In the genomic region with DNA sequence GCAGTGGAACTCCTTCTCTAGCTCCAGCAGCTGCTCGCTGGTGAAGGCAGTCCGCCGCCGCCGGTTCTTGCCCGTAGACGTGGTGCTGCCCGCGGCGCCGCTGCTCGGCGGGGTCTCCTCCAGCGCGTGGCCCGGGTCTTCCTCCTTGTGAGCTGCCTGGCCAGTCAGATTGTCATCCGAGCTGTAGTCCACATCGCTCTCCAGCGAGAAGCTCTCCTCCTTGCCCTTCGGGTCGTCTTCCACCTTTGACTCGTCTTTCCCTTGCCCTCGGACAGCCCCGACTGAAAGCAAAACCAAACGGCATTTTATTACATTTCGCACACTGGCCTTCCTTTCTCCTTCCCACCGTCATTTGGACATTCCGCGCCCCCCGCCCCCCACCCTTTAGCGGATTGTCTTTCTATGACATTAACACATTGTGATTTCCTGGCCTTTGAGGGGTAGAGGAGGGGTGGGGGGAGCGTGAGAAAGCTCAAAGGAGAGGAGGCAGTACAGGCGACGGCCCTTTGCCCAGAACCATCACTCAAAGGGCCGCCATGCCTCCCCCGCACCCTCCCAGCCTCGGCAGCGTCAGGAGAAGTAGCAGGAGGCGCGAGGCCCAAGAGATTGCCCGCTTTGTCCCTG, we compare ENCODE assay signal across 11 cellular contexts. TPM values are rescaled to one million over a fixed set of nuclear protein-coding genes. Genes with fewer than 3 reads are reported as not detected.
A peak's percentile ranks its signal among the peaks of the same experiment; 100 is the strongest.
DNase-seq lines count a peak whose midpoint lies in the region; ATAC-seq and TF ChIP-seq lines count a peak whose summit lies in the region.
"Had no signal": no experiment of that assay in that cellular context is flagged by ENCODE, and none has a peak within 500 bp of the region (broad histone marks: within the 10 kb centered on the region; RNA-seq: fewer than 3 reads in every experiment).

No MANE protein-coding gene starts in this region.

- H3K4me2 ChIP-seq in mesenchymal stem cell (ENCODE audit: low read length, poor library complexity, severe bottlenecking) = peak overlapping the region; percentile 96

- no peak overlapping the region for H4K91ac ChIP-seq in mesenchymal stem cell (ENCODE audit: low read length)

- H2BK15ac ChIP-seq in mesenchymal stem cell (ENCODE audit: low read depth, poor library complexity, severe bottlenecking) = no peak overlapping the region

- intact Hi-C loops in ascending aorta (cut with DNase I) (no loop called here), tibial artery (cut with DNase I; ENCODE audit: low total_unique reads) (no loop called here)

- H3K18ac ChIP-seq in mesenchymal stem cell (ENCODE audit: low read depth in 1 of 2, low read length in 2 of 2) = no peak overlapping the region

- no peak overlapping the region for H2AK5ac ChIP-seq in mesenchymal stem cell (ENCODE audit: low read length, severe bottlenecking)

- no peak overlapping the region for H2BK12ac ChIP-seq in mesenchymal stem cell (ENCODE audit: low read length in 2 of 2)

- H3K9ac ChIP-seq in mesenchymal stem cell (ENCODE audit: low read length) = no peak overlapping the region

- no peak overlapping the region for H2AFZ ChIP-seq in mesenchymal stem cell (ENCODE audit: low read depth, low read length)

- H3K9me3 ChIP-seq in cardiac muscle cell (ENCODE audit: low read depth) = no peaks in the 10 kb centered on the region
- H3K9me3 ChIP-seq in right atrium auricular region = no peaks in the 10 kb centered on the region
- H3K9me3 ChIP-seq in ascending aorta = no peaks in the 10 kb centered on the region
- no peaks in the 10 kb centered on the region for H3K9me3 ChIP-seq in mesenchymal stem cell (ENCODE audit: control insufficient read depth, low read length)
- no peaks in the 10 kb centered on the region for H3K9me3 ChIP-seq in tibial artery

- no peak for TF ChIP-seq CTCF in cardiac muscle cell (IDR thresholded peaks at IDR 0.05; ENCODE audit: low read depth, low read length)
- TF ChIP-seq CTCF in right atrium auricular region (IDR thresholded peaks at IDR 0.05) = no peak
- no peak for TF ChIP-seq CTCF in ascending aorta (IDR thresholded peaks at IDR 0.05)
- TF ChIP-seq CTCF in tibial artery (IDR thresholded peaks at IDR 0.05) = no peak

- 6% methylated on average over 29 of the region's 41 CpGs for WGBS in mesenchymal stem cell

- peaks cover 10% of the 10 kb centered on the region for H3K79me1 ChIP-seq in mesenchymal stem cell (replicated peaks; ENCODE audit: low read length, poor library complexity, severe bottlenecking)

- H3K4me3 ChIP-seq in cardiac muscle cell = peak overlapping the region; percentile 34
- H3K4me3 ChIP-seq in right atrium auricular region = peak overlapping the region in 1 of 2 donors; percentile 45
- peak overlapping the region; percentile 42 to 65 for H3K4me3 ChIP-seq in ascending aorta
- H3K4me3 ChIP-seq in mesenchymal stem cell (ENCODE audit: insufficient read depth in 1 of 2, low read depth in 1 of 2, low read length in 2 of 2) = peak overlapping the region; percentile 69 to 73
- peak overlapping the region; percentile 5 to 49 for H3K4me3 ChIP-seq in tibial artery

- DNase-seq in cardiac muscle cell (ENCODE audit: low read depth in 1 of 2, low spot score in 1 of 2) = no peak
- DNase-seq in right atrium auricular region (ENCODE audit: low spot score) = no peak
- DNase-seq in ascending aorta (ENCODE audit: low spot score in 2 of 2) = no peak
- peak; percentile 17 for DNase-seq in mesenchymal stem cell
- DNase-seq in tibial artery = no peak
- DNase-seq in NCI-H69 (lab: John Stamatoyannopoulos, UW) = no peak
- no peak for DNase-seq in NCI-H1092 treated with DMSO at 0.1 percent for 48 hours (lab: John Stamatoyannopoulos, UW)
- DNase-seq: aorta, EL, Right ventricle myocardium superior had no signal

- ATAC-seq in GM19455 (IDR thresholded peaks at IDR 0.05; ENCODE audit: unreplicated experiment) = no peak

- H3K27ac ChIP-seq in cardiac muscle cell (no peak overlapping the region), right atrium auricular region (no peak overlapping the region), ascending aorta (no peak overlapping the region), mesenchymal stem cell (ENCODE audit: low read length, poor library complexity, severe bottlenecking) (no peak overlapping the region), tibial artery (no peak overlapping the region)

- no peak overlapping the region for H4K8ac ChIP-seq in mesenchymal stem cell (ENCODE audit: low read length)

- H2BK120ac ChIP-seq in mesenchymal stem cell (ENCODE audit: low read depth, low read length) = no peak overlapping the region

- H3K23ac ChIP-seq in mesenchymal stem cell (ENCODE audit: low read length in 2 of 2) = peak overlapping the region in 1 of 2 experiments; percentile 34

- no peak overlapping the region for H3K14ac ChIP-seq in mesenchymal stem cell (ENCODE audit: low read length in 2 of 2)

- H3K27me3 ChIP-seq in cardiac muscle cell = peaks cover 100% of the 10 kb centered on the region
- peaks cover 60 to 86% of the 10 kb centered on the region in 2 donors for H3K27me3 ChIP-seq in right atrium auricular region
- H3K27me3 ChIP-seq in ascending aorta = peaks cover 39% of the 10 kb centered on the region
- H3K27me3 ChIP-seq in mesenchymal stem cell (ENCODE audit: control insufficient read depth in 1 of 2, insufficient read depth in 1 of 2, low read length in 2 of 2) = peaks cover 36 to 91% of the 10 kb centered on the region in 2 experiments
- H3K27me3 ChIP-seq in tibial artery = peaks cover 17 to 100% of the 10 kb centered on the region in 2 donors

- H3K4ac ChIP-seq in mesenchymal stem cell (ENCODE audit: low read depth in 1 of 2, low read length in 2 of 2) = no peak overlapping the region

- H2BK5ac ChIP-seq in mesenchymal stem cell (ENCODE audit: low read depth, low read length, poor library complexity, severe bottlenecking) = no peak overlapping the region

- H3K4me1 ChIP-seq in cardiac muscle cell (ENCODE audit: low read depth) (peaks cover 12% of the 10 kb centered on the region), right atrium auricular region (peaks cover 0 to 59% of the 10 kb centered on the region in 2 donors), ascending aorta (peaks cover 20 to 22% of the 10 kb centered on the region in 2 donors), mesenchymal stem cell (ENCODE audit: control insufficient read depth, insufficient read depth, low read depth, low read length) (peaks cover 50% of the 10 kb centered on the region), tibial artery (peaks cover 0 to 70% (median 45%) of the 10 kb centered on the region in 4 donors)

- H3K36me3 ChIP-seq in cardiac muscle cell = no peaks in the 10 kb centered on the region
- no peaks in the 10 kb centered on the region for H3K36me3 ChIP-seq in right atrium auricular region
- H3K36me3 ChIP-seq in ascending aorta = no peaks in the 10 kb centered on the region
- peaks cover 0 to 9% of the 10 kb centered on the region in 2 experiments for H3K36me3 ChIP-seq in mesenchymal stem cell (ENCODE audit: control insufficient read depth in 1 of 2, insufficient read depth in 2 of 2, low read depth in 1 of 2, low read length in 2 of 2)
- no peaks in the 10 kb centered on the region for H3K36me3 ChIP-seq in tibial artery

RNA-seq across cellular contexts. Expression of gene GBX2, which starts 1.9 kb away (rescaled TPM):
- total RNA-seq in cardiac muscle cell = 0.89 TPM in 1 of 2 replicates, not detected in the other
- 0.19 and 0.31 TPM in 2 replicates for polyA plus RNA-seq in cardiac muscle cell
- not detected for total RNA-seq in right atrium auricular region
- total RNA-seq in ascending aorta = not detected
- polyA plus RNA-seq in mesenchymal stem cell (2013, experiment 1 of 2) = not detected
- not detected for polyA plus RNA-seq in mesenchymal stem cell (2013, experiment 2 of 2)
- total RNA-seq: aorta, Right ventricle myocardium superior had no signal
